ENCODE assay signal across 19 cellular contexts in the genomic region with DNA sequence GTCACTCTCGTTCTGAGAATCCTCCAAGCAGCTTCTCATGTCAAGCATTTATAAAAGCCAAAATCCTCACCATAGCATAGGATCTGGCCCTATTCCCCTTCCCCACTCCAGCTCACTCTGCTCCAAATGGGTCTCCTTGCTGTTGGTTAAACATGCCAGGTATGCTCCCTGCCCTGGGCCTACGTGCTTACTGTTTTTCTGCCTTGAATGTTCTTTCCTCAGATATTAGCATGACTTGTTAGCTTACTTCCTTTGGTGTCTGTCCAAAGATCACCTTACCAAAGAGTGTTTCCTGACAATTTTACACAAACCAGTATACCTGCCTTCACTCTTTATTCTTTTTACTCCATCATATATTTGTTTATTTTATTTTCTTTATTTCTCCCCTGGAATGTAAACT.
"Had no signal": no experiment of that assay in that cellular context is flagged by ENCODE, and none has a peak within 500 bp of the region (broad histone marks: within the 10 kb centered on the region; RNA-seq: fewer than 3 reads in every experiment).

No MANE protein-coding gene starts in this region.

- H3K36me3 ChIP-seq: transverse colon had no signal

- ATAC-seq: heart left ventricle; mucosa of descending colon; naive thymus-derived CD8-positive, alpha-beta T cell; sciatic nerve; stimulated activated memory B cell treated with anti-CD40 and anti-IgM and Interleukin-4, amounts not matched to agents 10 μg/mL and 1 μg/mL and 100 μg/mL, for 72 hours had no signal

- H3K27ac Mint-ChIP-seq: dendritic cell treated with granulocyte-macrophage colony-stimulating factor and Interleukin-4, amounts not matched to agents 40 ng/mL and 50 ng/mL, for 4 days; stimulated activated memory B cell treated with anti-CD40 and anti-IgM and Interleukin-4, amounts not matched to agents 10 μg/mL and 1 μg/mL and 100 μg/mL, for 72 hours; stimulated activated naive CD8-positive, alpha-beta T cell treated with anti-CD3 and anti-CD28 coated beads, Interleukin-15, Interleukin-2, amounts not matched to agents 100 ng/mL and 50 ng/mL, for 24 hours had no signal

- H3K27me3 ChIP-seq: heart left ventricle, neutrophil, spleen, testis, transverse colon had no signal

- H3K27me3 Mint-ChIP-seq: dendritic cell treated with granulocyte-macrophage colony-stimulating factor and Interleukin-4, amounts not matched to agents 40 ng/mL and 50 ng/mL, for 4 days; naive thymus-derived CD8-positive, alpha-beta T cell; stimulated activated memory B cell treated with anti-CD40 and anti-IgM and Interleukin-4, amounts not matched to agents 10 μg/mL and 1 μg/mL and 100 μg/mL, for 72 hours; stimulated activated naive CD8-positive, alpha-beta T cell treated with anti-CD3 and anti-CD28 coated beads, Interleukin-15, Interleukin-2, amounts not matched to agents 100 ng/mL and 50 ng/mL, for 24 hours had no signal

- H3K9me3 ChIP-seq: heart left ventricle, mucosa of descending colon, neutrophil, psoas muscle, spleen, testis, transverse colon had no signal

- DNase-seq: effector CD4-positive, alpha-beta T cell; foreskin melanocyte; heart left ventricle; hippocampal formation; mucosa of descending colon; naive thymus-derived CD8-positive, alpha-beta T cell; psoas muscle; retina; spleen; stimulated activated CD4-positive, alpha-beta T cell treated with anti-CD3 and anti-CD28 coated beads, Interleukin-15, amount 100 ng/mL, for 24 hours; stimulated activated CD4-positive, alpha-beta T cell treated with anti-CD3 and anti-CD28 coated beads, Interleukin-1b, Interleukin-23, amount 100 ng/mL, for 48 hours; stimulated activated CD4-positive, alpha-beta T cell treated with anti-CD3 and anti-CD28 coated beads, Interleukin-4, amount 100 ng/mL, for 24 hours; testis; transverse colon had no signal

- H3K27ac ChIP-seq: heart left ventricle, neutrophil, psoas muscle, spleen, testis, transverse colon had no signal

- H3K4me3 ChIP-seq: heart left ventricle, mucosa of descending colon, psoas muscle, spleen, testis, transverse colon had no signal

- H3K9me3 Mint-ChIP-seq: dendritic cell treated with granulocyte-macrophage colony-stimulating factor and Interleukin-4, amounts not matched to agents 40 ng/mL and 50 ng/mL, for 4 days; naive thymus-derived CD8-positive, alpha-beta T cell; stimulated activated memory B cell treated with anti-CD40 and anti-IgM and Interleukin-4, amounts not matched to agents 10 μg/mL and 1 μg/mL and 100 μg/mL, for 72 hours; stimulated activated naive CD8-positive, alpha-beta T cell treated with anti-CD3 and anti-CD28 coated beads, Interleukin-15, Interleukin-2, amounts not matched to agents 100 ng/mL and 50 ng/mL, for 24 hours had no signal

- H3K4me1 ChIP-seq: testis, transverse colon had no signal

- H3K4me3 Mint-ChIP-seq: dendritic cell treated with granulocyte-macrophage colony-stimulating factor and Interleukin-4, amounts not matched to agents 40 ng/mL and 50 ng/mL, for 4 days; naive thymus-derived CD8-positive, alpha-beta T cell; stimulated activated memory B cell treated with anti-CD40 and anti-IgM and Interleukin-4, amounts not matched to agents 10 μg/mL and 1 μg/mL and 100 μg/mL, for 72 hours; stimulated activated naive CD8-positive, alpha-beta T cell treated with anti-CD3 and anti-CD28 coated beads, Interleukin-15, Interleukin-2, amounts not matched to agents 100 ng/mL and 50 ng/mL, for 24 hours had no signal
